In the genomic region with DNA sequence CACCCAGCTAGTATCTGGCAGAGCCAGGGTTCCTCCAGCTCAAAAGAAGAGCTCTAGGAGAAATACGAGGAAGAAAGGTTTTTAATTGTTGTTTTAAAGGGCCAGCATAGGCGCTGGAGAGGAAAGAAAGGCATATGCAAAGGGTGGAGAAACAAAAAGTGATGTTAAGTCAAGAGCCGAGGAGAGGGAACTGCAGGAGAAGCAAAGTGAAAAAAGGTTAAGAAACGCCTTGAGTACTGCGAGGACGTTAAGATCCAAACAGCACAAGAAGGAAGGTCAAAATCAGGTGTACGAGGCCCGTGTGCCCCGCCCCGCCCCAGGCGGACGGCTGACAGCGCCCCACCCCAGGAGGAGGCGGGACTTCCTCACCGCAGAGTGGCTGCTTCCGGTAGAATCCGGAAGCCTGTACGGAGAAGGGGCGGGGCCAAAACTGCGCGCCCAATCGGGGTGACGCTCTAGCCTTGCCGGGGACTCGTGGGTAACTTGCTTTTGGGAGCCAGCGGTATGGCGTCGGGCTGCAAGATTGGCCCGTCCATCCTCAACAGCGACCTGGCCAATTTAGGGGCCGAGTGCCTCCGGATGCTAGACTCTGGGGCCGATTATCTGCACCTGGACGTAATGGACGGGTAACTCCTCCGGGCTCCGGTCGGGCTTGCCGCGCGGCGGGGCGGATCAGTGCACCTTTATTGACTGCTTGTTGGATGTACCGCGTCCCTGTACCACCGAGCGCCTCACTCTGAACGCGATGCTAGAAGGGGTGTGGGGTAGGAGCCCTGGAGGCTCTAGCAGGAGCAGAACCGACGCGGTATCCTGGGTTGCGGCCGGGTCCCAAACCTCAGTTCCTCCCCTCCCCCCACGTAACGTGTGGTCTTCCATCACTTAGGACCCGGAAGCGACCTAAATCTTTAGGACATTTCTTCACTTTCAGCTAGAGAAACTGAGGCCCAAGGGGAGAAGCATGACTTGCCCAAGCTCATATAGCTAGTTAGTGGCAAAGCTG, we compare ENCODE assay signal across 8 cellular contexts. TPM values are rescaled to one million over a fixed set of nuclear protein-coding genes. Genes with fewer than 3 reads are reported as not detected.
A peak's percentile ranks its signal among the peaks of the same experiment; 100 is the strongest.
DNase-seq lines count a peak whose midpoint lies in the region; ATAC-seq, FAIRE-seq and TF ChIP-seq lines count a peak whose summit lies in the region.

A gene (plus strand): TSS at position 481 of the 1,000 bp plus-strand sequence. CDS start 24 bp downstream, at position 505.

- peak within 1 kb of the TSS; percentile 95 for H3K4me3 Mint-ChIP-seq in chondrocyte (ENCODE audit: unreplicated experiment)

- H3K27ac Mint-ChIP-seq in chondrocyte (ENCODE audit: unreplicated experiment) = peak within 1 kb of the TSS; percentile 94

- intact Hi-C loops in kidney (cut with DNase I) = no loop called here

- peaks cover 7 to 12% of the 10 kb centered on the region in 2 donors for H3K4me1 ChIP-seq in kidney (ENCODE audit: control insufficient read depth in 1 of 2, insufficient read depth in 1 of 2, low read depth in 1 of 2, low read length in 2 of 2)

- peak within 1 kb of the TSS; percentile 64 to 85 for H3K27ac ChIP-seq in kidney (ENCODE audit: low read depth in 2 of 2, low read length in 2 of 2)

- no peak for TF ChIP-seq CTCF in chondrocyte (IDR thresholded peaks at IDR 0.05)
- no peak for TF ChIP-seq CTCF in kidney (IDR thresholded peaks at IDR 0.05; ENCODE audit: borderline replicate concordance, extremely low read depth, insufficient read depth)

- H3K36me3 ChIP-seq in kidney (ENCODE audit: control insufficient read depth in 1 of 2, insufficient read depth in 2 of 2, low read length in 2 of 2) = no peaks in the 10 kb centered on the region

- H3K4me3 ChIP-seq in kidney (ENCODE audit: low read length in 2 of 2) = peak within 1 kb of the TSS; percentile 79 to 89

- H3K9me3 ChIP-seq in kidney (ENCODE audit: control insufficient read depth in 1 of 2, low read length in 2 of 2) = no peaks in the 10 kb centered on the region

- H3K9me3 Mint-ChIP-seq in chondrocyte (ENCODE audit: low read depth) = no peaks in the 10 kb centered on the region

- H3K9ac ChIP-seq in kidney (ENCODE audit: low read length in 2 of 2) = peak within 1 kb of the TSS; percentile 62 to 82

- H3K4me1 Mint-ChIP-seq in chondrocyte (ENCODE audit: low read depth) = peaks cover 44% of the 10 kb centered on the region

- no peaks in the 10 kb centered on the region for H3K36me3 Mint-ChIP-seq in chondrocyte (ENCODE audit: low read depth)

- FAIRE-seq in kidney (lab: Jason Lieb, UNC) = peak; percentile 76

- peak; percentile 81 for TF ChIP-seq POLR2A in GM19193 (IDR thresholded peaks at IDR 0.05; ENCODE audit: extremely low read depth, insufficient read depth, insufficient read length)

- peak; percentile 100 for ATAC-seq in HG03439 (IDR thresholded peaks at IDR 0.05; ENCODE audit: unreplicated experiment)

- H3K27me3 Mint-ChIP-seq in chondrocyte (ENCODE audit: low read depth) = no peaks in the 10 kb centered on the region

- peak; percentile 88 to 89 for DNase-seq in AML-193 (lab: John Stamatoyannopoulos, UW)
- peak; percentile 92 for DNase-seq in NCI-H510A treated with DMSO at 0.1 percent for 48 hours (lab: John Stamatoyannopoulos, UW)
- DNase-seq in activated CD4-positive, alpha-beta T cell treated with anti-CD3 and anti-CD28 coated beads for 24 hours (ENCODE audit: low read depth in 2 of 2) = peak; percentile 98
- peak; percentile 96 for DNase-seq in chondrocyte (ENCODE audit: low spot score)
- DNase-seq in kidney = peak; percentile 98
- DNase-seq in stimulated activated CD4-positive, alpha-beta T cell treated with anti-CD3 and anti-CD28 coated beads, Interleukin-15, amount 100 ng/mL, for 24 hours = peak; percentile 99

RNA-seq across cellular contexts. Expression of the gene that starts here (rescaled TPM):
- 37.6 to 52.7 TPM (median 41.8 TPM) in 3 replicates for total RNA-seq in chondrocyte
- 56.7 TPM for total RNA-seq in kidney
- 33.3 TPM for polyA plus RNA-seq in kidney (ENCODE audit: insufficient read depth, low read depth, low replicate concordance)

Comparison
In these comparisons a context has a peak if more than half of its experiments do, and no peak if none do; other contexts are left out.
1. Peak in every context shown above with its lines: DNase-seq, ATAC-seq, H3K4me3 ChIP-seq and H3K27ac ChIP-seq.